Comparison of ENCODE assay signal across 16 cellular contexts in the genomic region with DNA sequence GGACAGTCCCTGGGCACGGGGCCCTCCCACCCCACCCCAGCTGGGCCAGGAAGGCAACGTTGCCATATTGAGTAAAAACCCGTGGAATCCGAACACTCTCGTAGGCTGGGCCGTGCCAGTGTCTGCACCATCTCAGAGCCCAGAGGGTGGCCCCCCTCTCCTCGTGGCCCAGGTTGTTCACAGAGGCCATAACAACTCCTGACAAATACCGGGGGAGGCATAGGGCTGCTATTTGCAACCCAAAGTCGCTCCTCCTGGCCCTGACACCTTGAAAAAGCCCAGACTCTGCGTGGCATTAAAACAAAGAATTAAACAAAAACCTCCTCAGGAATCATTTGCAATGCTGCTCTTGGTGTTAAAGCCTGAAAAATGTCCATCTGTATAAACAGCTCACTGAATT.
DNase-seq lines count a peak whose midpoint lies in the region; ATAC-seq and TF ChIP-seq lines count a peak whose summit lies in the region.
"Had no signal": no experiment of that assay in that cellular context is flagged by ENCODE, and none has a peak within 500 bp of the region (broad histone marks: within the 10 kb centered on the region; RNA-seq: fewer than 3 reads in every experiment).

No MANE protein-coding gene starts in this region.

- peak; percentile 77 for ATAC-seq in gastroesophageal sphincter
- ATAC-seq: CD8-positive, alpha-beta T cell; GM23338; HCT116 had no signal

- H3K27ac ChIP-seq in 22Rv1 (peak overlapping the region; percentile 63; the same call in 1 of the 2 replicates), gastroesophageal sphincter (peak overlapping the region; percentile 62 to 88 (median 79)), rectal smooth muscle tissue (ENCODE audit: low read depth, low read length) (peak overlapping the region; percentile 77), transverse colon (peak overlapping the region; percentile 42 to 82 (median 76))
- no peak overlapping the region for H3K27ac ChIP-seq in CD8-positive, alpha-beta memory T cell (ENCODE audit: low read depth, low read length)
- H3K27ac ChIP-seq: BLaER1 treated with 17β-estradiol and CSF1 and Interleukin-3, amounts not matched to agents 10 nM and 100 nM had no signal

- H3K27ac Mint-ChIP-seq in CD8-positive, alpha-beta memory T cell: no peak overlapping the region
- H3K27ac Mint-ChIP-seq: B cell; CD8-positive, alpha-beta T cell; GM23338; HFFc6 had no signal

- H3K4me1 Mint-ChIP-seq in CD8-positive, alpha-beta memory T cell: no peaks in the 10 kb centered on the region
- H3K4me1 Mint-ChIP-seq: B cell, GM23338 had no signal

- DNase-seq in transverse colon (no peak), DMS153 (lab: John Stamatoyannopoulos, UW) (no peak)
- no peak for DNase-seq in activated CD8-positive, alpha-beta memory T cell treated with anti-CD3 and anti-CD28 coated beads for 24 hours
- no peak for DNase-seq in CD8-positive, alpha-beta memory T cell
- DNase-seq: CD8-positive, alpha-beta T cell; COR-L47; DMS 273 treated with DMSO at 0.1 percent for 48 hours; HFFc6; IMR-90 had no signal

- H3K9ac ChIP-seq in rectal smooth muscle tissue (ENCODE audit: low read length): no peak overlapping the region
- H3K9ac ChIP-seq: BLaER1 treated with 17β-estradiol and CSF1 and Interleukin-3, amounts not matched to agents 10 nM and 100 nM had no signal

- no peaks in the 10 kb centered on the region for H3K27me3 Mint-ChIP-seq in CD8-positive, alpha-beta memory T cell
- H3K27me3 Mint-ChIP-seq: B cell had no signal

- TF ChIP-seq CTCF in 22Rv1 (IDR thresholded peaks at IDR 0.05): no peak
- TF ChIP-seq CTCF in gastroesophageal sphincter (IDR thresholded peaks at IDR 0.05): no peak
- no peak for TF ChIP-seq CTCF in transverse colon (IDR thresholded peaks at IDR 0.05)

- H3K36me3 ChIP-seq in gastroesophageal sphincter: peaks cover 0 to 35% of the 10 kb centered on the region in 2 donors
- H3K36me3 ChIP-seq in rectal smooth muscle tissue (ENCODE audit: control insufficient read depth, insufficient read depth, low read length): peaks cover 11% of the 10 kb centered on the region
- H3K36me3 ChIP-seq in transverse colon: peaks cover 0 to 11% (median 0%) of the 10 kb centered on the region in 4 donors
- H3K36me3 ChIP-seq in CD8-positive, alpha-beta memory T cell (ENCODE audit: insufficient read depth, low read length): no peaks in the 10 kb centered on the region
- H3K36me3 ChIP-seq: BLaER1 treated with 17β-estradiol and CSF1 and Interleukin-3, amounts not matched to agents 10 nM and 100 nM had no signal

- CTCF ChIA-PET in CD8-positive, alpha-beta memory T cell (lab: Charles Lee): no interaction called here

- peaks cover 0 to 41% (median 4%) of the 10 kb centered on the region in 3 donors for H3K36me3 Mint-ChIP-seq in CD8-positive, alpha-beta memory T cell

- H3K4me3 ChIP-seq in gastroesophageal sphincter (no peak overlapping the region), rectal smooth muscle tissue (ENCODE audit: low read length) (no peak overlapping the region), transverse colon (no peak overlapping the region)
- H3K4me3 ChIP-seq in CD8-positive, alpha-beta memory T cell (ENCODE audit: low read length): no peak overlapping the region
- H3K4me3 ChIP-seq: BLaER1 treated with 17β-estradiol and CSF1 and Interleukin-3, amounts not matched to agents 10 nM and 100 nM; GM23338 had no signal

- no peak for TF ChIP-seq POLR2A in gastroesophageal sphincter (IDR thresholded peaks at IDR 0.05)
- TF ChIP-seq POLR2A in transverse colon (IDR thresholded peaks at IDR 0.05): no peak

- H3K4me1 ChIP-seq in gastroesophageal sphincter: peaks cover 0 to 94% (median 28%) of the 10 kb centered on the region in 3 donors
- H3K4me1 ChIP-seq in rectal smooth muscle tissue (ENCODE audit: control insufficient read depth, insufficient read depth, low read length): peaks cover 57% of the 10 kb centered on the region
- peaks cover 0 to 20% (median 3%) of the 10 kb centered on the region in 4 donors for H3K4me1 ChIP-seq in transverse colon
- H3K4me1 ChIP-seq in CD8-positive, alpha-beta memory T cell (ENCODE audit: insufficient read depth, low read length): no peaks in the 10 kb centered on the region

- no peaks in the 10 kb centered on the region for H3K9me3 Mint-ChIP-seq in CD8-positive, alpha-beta memory T cell
- H3K9me3 Mint-ChIP-seq: CD8-positive, alpha-beta T cell; GM23338; HFFc6 had no signal

- intact Hi-C loops in transverse colon (cut with DNase I; ENCODE audit: low total_unique reads): loop anchor here (5.0 to 10.0 kb wide), 2 partner anchors 37 to 140 kb away; a partner anchor contains a TSS

- H3K9me3 ChIP-seq in gastroesophageal sphincter: no peaks in the 10 kb centered on the region
- no peaks in the 10 kb centered on the region for H3K9me3 ChIP-seq in transverse colon
- no peaks in the 10 kb centered on the region for H3K9me3 ChIP-seq in CD8-positive, alpha-beta memory T cell (ENCODE audit: low read length)
- H3K9me3 ChIP-seq: BLaER1 treated with 17β-estradiol and CSF1 and Interleukin-3, amounts not matched to agents 10 nM and 100 nM had no signal

- in situ Hi-C loops in transverse colon (cut with MboI; ENCODE audit: low pct_ligation_motif_present in 1 of 4, low pct_unique_long_range_greater_than_20kb in 1 of 4, low sequenced_read_pairs in 3 of 4): no loop called here

- no peak overlapping the region for H3K4me3 Mint-ChIP-seq in CD8-positive, alpha-beta memory T cell
- H3K4me3 Mint-ChIP-seq: B cell; CD8-positive, alpha-beta T cell; GM23338; HFFc6 had no signal

- no peaks in the 10 kb centered on the region for H3K27me3 ChIP-seq in gastroesophageal sphincter
- no peaks in the 10 kb centered on the region for H3K27me3 ChIP-seq in rectal smooth muscle tissue (ENCODE audit: control insufficient read depth, insufficient read depth, low read length)
- no peaks in the 10 kb centered on the region for H3K27me3 ChIP-seq in transverse colon
- H3K27me3 ChIP-seq in CD8-positive, alpha-beta memory T cell (ENCODE audit: insufficient read depth, low read length, poor library complexity, severe bottlenecking): no peaks in the 10 kb centered on the region
- H3K27me3 ChIP-seq: BLaER1 treated with 17β-estradiol and CSF1 and Interleukin-3, amounts not matched to agents 10 nM and 100 nM had no signal

- POLR2A ChIA-PET in CD8-positive, alpha-beta memory T cell (lab: Charles Lee): no interaction called here

- no peak for TF ChIP-seq EP300 in gastroesophageal sphincter (IDR thresholded peaks at IDR 0.05)
- no peak for TF ChIP-seq EP300 in transverse colon (IDR thresholded peaks at IDR 0.05; ENCODE audit: low read depth)

- WGBS in gastroesophageal sphincter (ENCODE audit: low coverage in 1 of 2), 2 donors: 40% methylated on average over 1 of the region's 10 CpGs; no CpG with 5 or more reads in 1 of the 2 donors
- WGBS in transverse colon (ENCODE audit: low coverage in 1 of 2), 2 donors: 77% methylated on average over 10 of the region's 10 CpGs; no CpG with 5 or more reads in 1 of the 2 donors
